ENCODE assay signal across 1 cellular context in the genomic region with DNA sequence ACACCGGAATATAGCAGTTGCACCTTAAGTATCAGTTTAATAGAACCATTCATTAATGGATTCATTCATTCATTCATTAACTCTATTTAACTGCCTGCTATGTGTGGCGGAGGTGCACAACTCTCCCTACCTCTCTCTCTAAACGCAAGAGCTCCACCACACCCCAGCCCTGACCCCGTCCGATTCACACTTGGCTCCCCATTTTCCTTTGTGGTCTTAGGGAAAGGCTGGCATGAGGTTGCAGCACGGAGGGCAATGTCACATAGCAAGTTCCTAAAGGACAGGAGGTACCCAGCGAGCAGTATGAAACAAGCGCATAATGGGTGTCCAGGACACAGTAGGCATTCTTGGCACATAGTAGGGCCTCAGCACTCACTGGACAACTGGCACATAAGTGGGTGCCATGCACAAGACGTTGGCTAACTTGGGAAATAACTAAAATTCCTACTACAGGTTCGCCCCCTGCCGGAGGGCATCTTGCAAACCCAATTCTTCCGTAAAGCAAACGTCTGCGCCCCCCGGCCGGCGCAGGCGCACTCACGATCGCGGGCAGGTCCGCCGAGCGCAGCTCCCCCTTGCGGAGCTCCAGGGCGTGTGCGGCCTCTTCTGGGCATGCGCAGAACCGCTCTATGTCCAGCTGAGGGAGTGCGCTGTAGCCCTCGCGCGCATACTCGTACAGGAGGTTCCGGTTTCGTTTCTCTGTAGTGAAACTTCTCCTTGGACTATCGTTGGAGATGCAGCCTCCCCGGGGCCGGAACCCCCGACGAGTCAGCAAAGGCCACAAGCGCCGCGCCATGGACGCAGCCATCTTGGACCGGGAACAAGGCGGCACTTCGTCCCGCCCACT.
TF ChIP-seq lines count a peak whose summit lies in the region.

A gene with protein sequence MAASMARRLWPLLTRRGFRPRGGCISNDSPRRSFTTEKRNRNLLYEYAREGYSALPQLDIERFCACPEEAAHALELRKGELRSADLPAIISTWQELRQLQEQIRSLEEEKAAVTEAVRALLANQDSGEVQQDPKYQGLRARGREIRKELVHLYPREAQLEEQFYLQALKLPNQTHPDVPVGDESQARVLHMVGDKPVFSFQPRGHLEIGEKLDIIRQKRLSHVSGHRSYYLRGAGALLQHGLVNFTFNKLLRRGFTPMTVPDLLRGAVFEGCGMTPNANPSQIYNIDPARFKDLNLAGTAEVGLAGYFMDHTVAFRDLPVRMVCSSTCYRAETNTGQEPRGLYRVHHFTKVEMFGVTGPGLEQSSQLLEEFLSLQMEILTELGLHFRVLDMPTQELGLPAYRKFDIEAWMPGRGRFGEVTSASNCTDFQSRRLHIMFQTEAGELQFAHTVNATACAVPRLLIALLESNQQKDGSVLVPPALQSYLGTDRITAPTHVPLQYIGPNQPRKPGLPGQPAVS (minus strand): TSS at position 835 of the 847 bp plus-strand sequence. CDS start 27 bp downstream, at position 808.

TF ChIP-seq in K562, 482 proteins besides CTCF, POLR2A, EP300 and RAD21 (continued from another document and continues in another):
- TF ChIP-seq USF2 (CRISPR knock-in tag; IDR thresholded peaks at IDR 0.05) (peak; percentile 10; the same call in 1 of the 2 replicates), NKRF (IDR thresholded peaks at IDR 0.05; ENCODE audit: borderline replicate concordance) (peak; percentile 79), YY1 (IDR thresholded peaks at IDR 0.05; ENCODE audit: borderline replicate concordance in 1 of 3, control insufficient read depth in 1 of 3, extremely low read depth in 1 of 3, insufficient read depth in 3 of 3, insufficient read length in 1 of 3, insufficient replicate concordance in 2 of 3, low read depth in 1 of 3, low read length in 2 of 3) (peak; percentile 97 to 99 (median 97)), EHMT2 (IDR thresholded peaks at IDR 0.05) (no peak), ZNF77 (CRISPR knock-in tag; IDR thresholded peaks at IDR 0.05) (no peak), IRF2 (CRISPR knock-in tag; IDR thresholded peaks at IDR 0.05) (no peak), MCM3 (IDR thresholded peaks at IDR 0.05) (no peak), JUND (IDR thresholded peaks at IDR 0.05; ENCODE audit: borderline replicate concordance, low read depth, low read length) (peak; percentile 60), JUND (tag; IDR thresholded peaks at IDR 0.05; ENCODE audit: borderline replicate concordance, low read depth, low read length) (peak; percentile 41; the same call in 2 of the 3 replicates), ZKSCAN1 (IDR thresholded peaks at IDR 0.05; ENCODE audit: low read depth, low read length) (peak; percentile 100), MAFG (tag; conservative IDR thresholded peaks at IDR 0.05) (no peak), SPI1 (IDR thresholded peaks at IDR 0.05; ENCODE audit: borderline replicate concordance, low read depth, low read length) (no peak), ZNF586 (CRISPR knock-in tag; conservative IDR thresholded peaks at IDR 0.05) (no peak), ZNF146 (CRISPR knock-in tag; IDR thresholded peaks at IDR 0.05; ENCODE audit: unreplicated experiment) (no peak), TRIM24 (IDR thresholded peaks at IDR 0.05) (no peak), ZNF75A (CRISPR knock-in tag; IDR thresholded peaks at IDR 0.05) (0 out of 2 replicates have a peak, but pooled peaks have one; percentile 33), ZNF384 (IDR thresholded peaks at IDR 0.05; ENCODE audit: low read depth, low read length) (no peak), ZC3H11A (IDR thresholded peaks at IDR 0.05; ENCODE audit: low read depth, low read length) (no peak), RBFOX2 (IDR thresholded peaks at IDR 0.05; ENCODE audit: low read depth, low read length) (peak; percentile 89), PHTF2 (CRISPR knock-in tag; IDR thresholded peaks at IDR 0.05) (no peak), NFYB (IDR thresholded peaks at IDR 0.05; ENCODE audit: extremely low read depth, insufficient read length) (no peak), TOE1 (IDR thresholded peaks at IDR 0.05; ENCODE audit: borderline replicate concordance) (peak; percentile 24; the same call in 1 of the 2 replicates), TOE1 (CRISPR knock-in tag; IDR thresholded peaks at IDR 0.05; ENCODE audit: borderline replicate concordance, low read depth) (no peak), ZNF184 (CRISPR knock-in tag; IDR thresholded peaks at IDR 0.05) (no peak), ZNF41 (CRISPR knock-in tag; conservative IDR thresholded peaks at IDR 0.05) (no peak), CHD1 (IDR thresholded peaks at IDR 0.05; ENCODE audit: low read length) (no peak), BACH1 (tag; IDR thresholded peaks at IDR 0.05) (no peak), SETDB1 (IDR thresholded peaks at IDR 0.05; ENCODE audit: low read length) (no peak), ZNF263 (CRISPR knock-in tag; IDR thresholded peaks at IDR 0.05; ENCODE audit: borderline replicate concordance) (peak; percentile 74; the same call in 1 of the 2 replicates), PRPF4 (IDR thresholded peaks at IDR 0.05; ENCODE audit: insufficient read depth, low read depth, low read length, poor library complexity, severe bottlenecking) (no peak), PKNOX1 (IDR thresholded peaks at IDR 0.05) (no peak), SREBF2 (CRISPR knock-in tag; IDR thresholded peaks at IDR 0.05) (no peak), MIER1 (IDR thresholded peaks at IDR 0.05; ENCODE audit: low read depth) (no peak), NCOA1 (IDR thresholded peaks at IDR 0.05; ENCODE audit: low read depth) (no peak), BCL6 (CRISPR knock-in tag; IDR thresholded peaks at IDR 0.05) (0 out of 2 replicates have a peak, but pooled peaks have one; percentile 25), MCM5 (IDR thresholded peaks at IDR 0.05; ENCODE audit: low read depth) (no peak), NCOA6 (IDR thresholded peaks at IDR 0.05) (no peak)
- TF ChIP-seq, protein P1, sequence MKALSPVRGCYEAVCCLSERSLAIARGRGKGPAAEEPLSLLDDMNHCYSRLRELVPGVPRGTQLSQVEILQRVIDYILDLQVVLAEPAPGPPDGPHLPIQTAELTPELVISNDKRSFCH (CRISPR knock-in tag; IDR thresholded peaks at IDR 0.05), result no peak
- TF ChIP-seq, protein P1 (tag; IDR thresholded peaks at IDR 0.05), result 0 out of 2 replicates have a peak, but pooled peaks have one; percentile 52
- TF ChIP-seq, protein P2, sequence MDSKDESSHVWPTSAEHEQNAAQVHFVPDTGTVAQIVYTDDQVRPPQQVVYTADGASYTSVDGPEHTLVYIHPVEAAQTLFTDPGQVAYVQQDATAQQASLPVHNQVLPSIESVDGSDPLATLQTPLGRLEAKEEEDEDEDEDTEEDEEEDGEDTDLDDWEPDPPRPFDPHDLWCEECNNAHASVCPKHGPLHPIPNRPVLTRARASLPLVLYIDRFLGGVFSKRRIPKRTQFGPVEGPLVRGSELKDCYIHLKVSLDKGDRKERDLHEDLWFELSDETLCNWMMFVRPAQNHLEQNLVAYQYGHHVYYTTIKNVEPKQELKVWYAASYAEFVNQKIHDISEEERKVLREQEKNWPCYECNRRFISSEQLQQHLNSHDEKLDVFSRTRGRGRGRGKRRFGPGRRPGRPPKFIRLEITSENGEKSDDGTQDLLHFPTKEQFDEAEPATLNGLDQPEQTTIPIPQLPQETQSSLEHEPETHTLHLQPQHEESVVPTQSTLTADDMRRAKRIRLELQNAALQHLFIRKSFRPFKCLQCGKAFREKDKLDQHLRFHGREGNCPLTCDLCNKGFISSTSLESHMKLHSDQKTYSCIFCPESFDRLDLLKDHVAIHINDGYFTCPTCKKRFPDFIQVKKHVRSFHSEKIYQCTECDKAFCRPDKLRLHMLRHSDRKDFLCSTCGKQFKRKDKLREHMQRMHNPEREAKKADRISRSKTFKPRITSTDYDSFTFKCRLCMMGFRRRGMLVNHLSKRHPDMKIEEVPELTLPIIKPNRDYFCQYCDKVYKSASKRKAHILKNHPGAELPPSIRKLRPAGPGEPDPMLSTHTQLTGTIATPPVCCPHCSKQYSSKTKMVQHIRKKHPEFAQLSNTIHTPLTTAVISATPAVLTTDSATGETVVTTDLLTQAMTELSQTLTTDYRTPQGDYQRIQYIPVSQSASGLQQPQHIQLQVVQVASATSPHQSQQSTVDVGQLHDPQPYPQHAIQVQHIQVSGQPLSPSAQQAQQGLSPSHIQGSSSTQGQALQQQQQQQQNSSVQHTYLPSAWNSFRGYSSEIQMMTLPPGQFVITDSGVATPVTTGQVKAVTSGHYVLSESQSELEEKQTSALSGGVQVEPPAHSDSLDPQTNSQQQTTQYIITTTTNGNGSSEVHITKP (IDR thresholded peaks at IDR 0.05; ENCODE audit: partially characterized antibody), result no peak
- TF ChIP-seq, protein P3, sequence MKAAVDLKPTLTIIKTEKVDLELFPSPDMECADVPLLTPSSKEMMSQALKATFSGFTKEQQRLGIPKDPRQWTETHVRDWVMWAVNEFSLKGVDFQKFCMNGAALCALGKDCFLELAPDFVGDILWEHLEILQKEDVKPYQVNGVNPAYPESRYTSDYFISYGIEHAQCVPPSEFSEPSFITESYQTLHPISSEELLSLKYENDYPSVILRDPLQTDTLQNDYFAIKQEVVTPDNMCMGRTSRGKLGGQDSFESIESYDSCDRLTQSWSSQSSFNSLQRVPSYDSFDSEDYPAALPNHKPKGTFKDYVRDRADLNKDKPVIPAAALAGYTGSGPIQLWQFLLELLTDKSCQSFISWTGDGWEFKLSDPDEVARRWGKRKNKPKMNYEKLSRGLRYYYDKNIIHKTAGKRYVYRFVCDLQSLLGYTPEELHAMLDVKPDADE (conservative IDR thresholded peaks at IDR 0.05; ENCODE audit: control insufficient read depth, low read depth, low read length), result peak; percentile 23; the same call in 1 of the 2 replicates
- TF ChIP-seq, protein P4, sequence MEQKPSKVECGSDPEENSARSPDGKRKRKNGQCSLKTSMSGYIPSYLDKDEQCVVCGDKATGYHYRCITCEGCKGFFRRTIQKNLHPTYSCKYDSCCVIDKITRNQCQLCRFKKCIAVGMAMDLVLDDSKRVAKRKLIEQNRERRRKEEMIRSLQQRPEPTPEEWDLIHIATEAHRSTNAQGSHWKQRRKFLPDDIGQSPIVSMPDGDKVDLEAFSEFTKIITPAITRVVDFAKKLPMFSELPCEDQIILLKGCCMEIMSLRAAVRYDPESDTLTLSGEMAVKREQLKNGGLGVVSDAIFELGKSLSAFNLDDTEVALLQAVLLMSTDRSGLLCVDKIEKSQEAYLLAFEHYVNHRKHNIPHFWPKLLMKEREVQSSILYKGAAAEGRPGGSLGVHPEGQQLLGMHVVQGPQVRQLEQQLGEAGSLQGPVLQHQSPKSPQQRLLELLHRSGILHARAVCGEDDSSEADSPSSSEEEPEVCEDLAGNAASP (IDR thresholded peaks at IDR 0.05), result no peak
- TF ChIP-seq, protein P5, sequence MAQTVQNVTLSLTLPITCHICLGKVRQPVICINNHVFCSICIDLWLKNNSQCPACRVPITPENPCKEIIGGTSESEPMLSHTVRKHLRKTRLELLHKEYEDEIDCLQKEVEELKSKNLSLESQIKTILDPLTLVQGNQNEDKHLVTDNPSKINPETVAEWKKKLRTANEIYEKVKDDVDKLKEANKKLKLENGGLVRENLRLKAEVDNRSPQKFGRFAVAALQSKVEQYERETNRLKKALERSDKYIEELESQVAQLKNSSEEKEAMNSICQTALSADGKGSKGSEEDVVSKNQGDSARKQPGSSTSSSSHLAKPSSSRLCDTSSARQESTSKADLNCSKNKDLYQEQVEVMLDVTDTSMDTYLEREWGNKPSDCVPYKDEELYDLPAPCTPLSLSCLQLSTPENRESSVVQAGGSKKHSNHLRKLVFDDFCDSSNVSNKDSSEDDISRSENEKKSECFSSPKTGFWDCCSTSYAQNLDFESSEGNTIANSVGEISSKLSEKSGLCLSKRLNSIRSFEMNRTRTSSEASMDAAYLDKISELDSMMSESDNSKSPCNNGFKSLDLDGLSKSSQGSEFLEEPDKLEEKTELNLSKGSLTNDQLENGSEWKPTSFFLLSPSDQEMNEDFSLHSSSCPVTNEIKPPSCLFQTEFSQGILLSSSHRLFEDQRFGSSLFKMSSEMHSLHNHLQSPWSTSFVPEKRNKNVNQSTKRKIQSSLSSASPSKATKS (CRISPR knock-in tag; IDR thresholded peaks at IDR 0.05), result no peak
- TF ChIP-seq, protein P6, sequence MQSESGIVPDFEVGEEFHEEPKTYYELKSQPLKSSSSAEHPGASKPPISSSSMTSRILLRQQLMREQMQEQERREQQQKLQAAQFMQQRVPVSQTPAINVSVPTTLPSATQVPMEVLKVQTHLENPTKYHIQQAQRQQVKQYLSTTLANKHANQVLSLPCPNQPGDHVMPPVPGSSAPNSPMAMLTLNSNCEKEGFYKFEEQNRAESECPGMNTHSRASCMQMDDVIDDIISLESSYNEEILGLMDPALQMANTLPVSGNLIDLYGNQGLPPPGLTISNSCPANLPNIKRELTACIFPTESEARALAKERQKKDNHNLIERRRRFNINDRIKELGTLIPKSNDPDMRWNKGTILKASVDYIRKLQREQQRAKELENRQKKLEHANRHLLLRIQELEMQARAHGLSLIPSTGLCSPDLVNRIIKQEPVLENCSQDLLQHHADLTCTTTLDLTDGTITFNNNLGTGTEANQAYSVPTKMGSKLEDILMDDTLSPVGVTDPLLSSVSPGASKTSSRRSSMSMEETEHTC (IDR thresholded peaks at IDR 0.05), result no peak
